ENCODE assay signal across 8 cellular contexts in genomic region chr10:69222157-69223027, GRCh38. TPM values are rescaled to one million over a fixed set of nuclear protein-coding genes. Genes with fewer than 3 reads are reported as not detected.
DNase-seq lines count a peak whose midpoint lies in the region; ATAC-seq and TF ChIP-seq lines count a peak whose summit lies in the region.

No MANE protein-coding gene starts in this region.

- TF ChIP-seq CTCF in hepatocyte (IDR thresholded peaks at IDR 0.05; ENCODE audit: poor library complexity): peak; percentile 72

- peak; percentile 95 for ATAC-seq in GM19463 (IDR thresholded peaks at IDR 0.05; ENCODE audit: unreplicated experiment)
- peak; percentile 96 for ATAC-seq in HG03558 (IDR thresholded peaks at IDR 0.05; ENCODE audit: extremely low read depth, unreplicated experiment)

- H3K4me1 ChIP-seq in hepatocyte (ENCODE audit: insufficient read depth): peaks cover 3% of the 10 kb centered on the region

- no peaks in the 10 kb centered on the region for H3K9me3 ChIP-seq in hepatocyte (ENCODE audit: low read depth)

- no peaks in the 10 kb centered on the region for H3K27me3 Mint-ChIP-seq in activated naive CD4-positive, alpha-beta T cell treated with anti-CD3 and anti-CD28 coated beads, Interleukin-2, amount 50 U/mL, for 24 hours

- peak overlapping the region; percentile 87 for H3K27ac ChIP-seq in hepatocyte

- no peaks in the 10 kb centered on the region for H3K9me2 ChIP-seq in hepatocyte (replicated peaks; ENCODE audit: insufficient read depth)

- H3K27me3 ChIP-seq in hepatocyte: no peaks in the 10 kb centered on the region

- no peaks in the 10 kb centered on the region for H3K9me3 Mint-ChIP-seq in activated naive CD4-positive, alpha-beta T cell treated with anti-CD3 and anti-CD28 coated beads, Interleukin-2, amount 50 U/mL, for 24 hours

- peaks cover 7% of the 10 kb centered on the region for H3K79me2 ChIP-seq in hepatocyte

- H3K4me2 ChIP-seq in hepatocyte: peak overlapping the region; percentile 61

- 33% methylated on average over 11 of the region's 11 CpGs for WGBS in hepatocyte (ENCODE audit: low lambda C conversion rate, missing lambda C conversion rate)

- DNase-seq in EH (ENCODE audit: low read depth): peak; percentile 61
- DNase-seq in SK-N-DZ (ENCODE audit: low spot score): peak; percentile 46
- DNase-seq in hepatocyte (ENCODE audit: low spot score): peak; percentile 87
- peak; percentile 73 to 75 for DNase-seq in stimulated activated CD4-positive, alpha-beta T cell treated with anti-CD3 and anti-CD28 coated beads, Interleukin-15, amount 100 ng/mL, for 48 hours (ENCODE audit: low read depth in 2 of 2)
- DNase-seq in NCI-H146 (lab: John Stamatoyannopoulos, UW): no peak

- H3K4me3 ChIP-seq in hepatocyte: no peak overlapping the region

- no peaks in the 10 kb centered on the region for H3K36me3 Mint-ChIP-seq in activated naive CD4-positive, alpha-beta T cell treated with anti-CD3 and anti-CD28 coated beads, Interleukin-2, amount 50 U/mL, for 24 hours

- H4K20me1 ChIP-seq in hepatocyte (ENCODE audit: insufficient read depth, poor library complexity, severe bottlenecking): no peaks in the 10 kb centered on the region

- no peak overlapping the region for H2AFZ ChIP-seq in hepatocyte

- peak overlapping the region; percentile 80 for H3K27ac Mint-ChIP-seq in activated naive CD4-positive, alpha-beta T cell treated with anti-CD3 and anti-CD28 coated beads, Interleukin-2, amount 50 U/mL, for 24 hours

- H3K36me3 ChIP-seq in hepatocyte (replicated peaks; ENCODE audit: insufficient read depth, low read depth): no peaks in the 10 kb centered on the region

- H3K4me3 Mint-ChIP-seq in activated naive CD4-positive, alpha-beta T cell treated with anti-CD3 and anti-CD28 coated beads, Interleukin-2, amount 50 U/mL, for 24 hours: peak overlapping the region; percentile 71

- peaks cover 23% of the 10 kb centered on the region for H3K4me1 Mint-ChIP-seq in activated naive CD4-positive, alpha-beta T cell treated with anti-CD3 and anti-CD28 coated beads, Interleukin-2, amount 50 U/mL, for 24 hours

RNA-seq across cellular contexts. Expression of gene HKDC1, which starts 2.3 kb away (rescaled TPM):
- polyA plus RNA-seq in SK-N-DZ (2014; cell fraction: cytosol; rRNA removed): 0.05 TPM in 1 of 2 replicates, not detected in the other
- 0.52 TPM in 1 of 2 replicates, not detected in the other for polyA plus RNA-seq in SK-N-DZ (2014; cell fraction: nucleus; rRNA removed)
- total RNA-seq in hepatocyte: 27.7 and 27.9 TPM in 2 replicates
- 19.5 and 23.6 TPM in 2 replicates for polyA plus RNA-seq in hepatocyte

RNA-seq across cellular contexts. Expression of gene SUPV3L1, which starts 42.4 kb away (rescaled TPM):
- polyA plus RNA-seq in SK-N-DZ (2014; cell fraction: cytosol; rRNA removed): 39.1 and 45.5 TPM in 2 replicates
- 56.3 and 70.1 TPM in 2 replicates for polyA plus RNA-seq in SK-N-DZ (2014; cell fraction: nucleus; rRNA removed)
- 25.2 and 27.6 TPM in 2 replicates for total RNA-seq in hepatocyte
- polyA plus RNA-seq in hepatocyte: 25.9 and 27.9 TPM in 2 replicates

RNA-seq across cellular contexts. Expression of gene HK1, which starts 55.9 kb away (rescaled TPM):
- polyA plus RNA-seq in SK-N-DZ (2014; cell fraction: cytosol; rRNA removed): 29.0 and 30.3 TPM in 2 replicates
- 16.1 and 17.1 TPM in 2 replicates for polyA plus RNA-seq in SK-N-DZ (2014; cell fraction: nucleus; rRNA removed)
- 24.3 and 31.1 TPM in 2 replicates for total RNA-seq in hepatocyte
- 42.5 and 55.4 TPM in 2 replicates for polyA plus RNA-seq in hepatocyte
